ENCODE assay signal across 1 cellular context in the genomic region with DNA sequence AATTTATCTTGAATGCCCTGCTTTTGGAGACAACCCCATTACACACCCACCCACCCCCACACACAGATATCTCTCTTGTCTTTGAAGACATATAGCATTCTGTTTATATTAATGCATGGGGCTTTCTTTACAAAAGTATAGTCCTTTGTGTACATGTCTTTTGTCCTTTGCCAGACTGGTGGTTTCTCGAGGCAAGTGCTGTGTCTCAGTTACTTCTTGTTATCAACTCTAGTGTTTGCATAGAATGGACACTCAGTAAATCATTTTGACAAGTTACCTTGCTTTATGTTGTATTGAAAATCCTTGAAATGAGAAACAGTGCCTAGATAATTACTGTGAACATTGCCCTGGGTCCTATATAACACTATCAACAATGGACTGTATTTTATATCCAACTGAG.
A peak's percentile ranks its signal among the peaks of the same experiment; 100 is the strongest.
TF ChIP-seq lines count a peak whose summit lies in the region.

No MANE protein-coding gene starts in this region.

TF ChIP-seq in K562, 482 proteins besides CTCF, POLR2A, EP300 and RAD21 (continued from another document):
- TF ChIP-seq, protein P1, sequence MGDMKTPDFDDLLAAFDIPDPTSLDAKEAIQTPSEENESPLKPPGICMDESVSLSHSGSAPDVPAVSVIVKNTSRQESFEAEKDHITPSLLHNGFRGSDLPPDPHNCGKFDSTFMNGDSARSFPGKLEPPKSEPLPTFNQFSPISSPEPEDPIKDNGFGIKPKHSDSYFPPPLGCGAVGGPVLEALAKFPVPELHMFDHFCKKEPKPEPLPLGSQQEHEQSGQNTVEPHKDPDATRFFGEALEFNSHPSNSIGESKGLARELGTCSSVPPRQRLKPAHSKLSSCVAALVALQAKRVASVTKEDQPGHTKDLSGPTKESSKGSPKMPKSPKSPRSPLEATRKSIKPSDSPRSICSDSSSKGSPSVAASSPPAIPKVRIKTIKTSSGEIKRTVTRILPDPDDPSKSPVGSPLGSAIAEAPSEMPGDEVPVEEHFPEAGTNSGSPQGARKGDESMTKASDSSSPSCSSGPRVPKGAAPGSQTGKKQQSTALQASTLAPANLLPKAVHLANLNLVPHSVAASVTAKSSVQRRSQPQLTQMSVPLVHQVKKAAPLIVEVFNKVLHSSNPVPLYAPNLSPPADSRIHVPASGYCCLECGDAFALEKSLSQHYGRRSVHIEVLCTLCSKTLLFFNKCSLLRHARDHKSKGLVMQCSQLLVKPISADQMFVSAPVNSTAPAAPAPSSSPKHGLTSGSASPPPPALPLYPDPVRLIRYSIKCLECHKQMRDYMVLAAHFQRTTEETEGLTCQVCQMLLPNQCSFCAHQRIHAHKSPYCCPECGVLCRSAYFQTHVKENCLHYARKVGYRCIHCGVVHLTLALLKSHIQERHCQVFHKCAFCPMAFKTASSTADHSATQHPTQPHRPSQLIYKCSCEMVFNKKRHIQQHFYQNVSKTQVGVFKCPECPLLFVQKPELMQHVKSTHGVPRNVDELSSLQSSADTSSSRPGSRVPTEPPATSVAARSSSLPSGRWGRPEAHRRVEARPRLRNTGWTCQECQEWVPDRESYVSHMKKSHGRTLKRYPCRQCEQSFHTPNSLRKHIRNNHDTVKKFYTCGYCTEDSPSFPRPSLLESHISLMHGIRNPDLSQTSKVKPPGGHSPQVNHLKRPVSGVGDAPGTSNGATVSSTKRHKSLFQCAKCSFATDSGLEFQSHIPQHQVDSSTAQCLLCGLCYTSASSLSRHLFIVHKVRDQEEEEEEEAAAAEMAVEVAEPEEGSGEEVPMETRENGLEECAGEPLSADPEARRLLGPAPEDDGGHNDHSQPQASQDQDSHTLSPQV (IDR thresholded peaks at IDR 0.05) = no peak
- TF ChIP-seq, protein P2, sequence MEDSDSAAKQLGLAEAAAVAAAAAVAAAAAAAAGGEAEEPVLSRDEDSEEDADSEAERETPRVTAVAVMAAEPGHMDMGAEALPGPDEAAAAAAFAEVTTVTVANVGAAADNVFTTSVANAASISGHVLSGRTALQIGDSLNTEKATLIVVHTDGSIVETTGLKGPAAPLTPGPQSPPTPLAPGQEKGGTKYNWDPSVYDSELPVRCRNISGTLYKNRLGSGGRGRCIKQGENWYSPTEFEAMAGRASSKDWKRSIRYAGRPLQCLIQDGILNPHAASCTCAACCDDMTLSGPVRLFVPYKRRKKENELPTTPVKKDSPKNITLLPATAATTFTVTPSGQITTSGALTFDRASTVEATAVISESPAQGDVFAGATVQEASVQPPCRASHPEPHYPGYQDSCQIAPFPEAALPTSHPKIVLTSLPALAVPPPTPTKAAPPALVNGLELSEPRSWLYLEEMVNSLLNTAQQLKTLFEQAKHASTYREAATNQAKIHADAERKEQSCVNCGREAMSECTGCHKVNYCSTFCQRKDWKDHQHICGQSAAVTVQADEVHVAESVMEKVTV (CRISPR knock-in tag; IDR thresholded peaks at IDR 0.05) = no peak
- TF ChIP-seq SREBF2 (CRISPR knock-in tag; IDR thresholded peaks at IDR 0.05) (no peak), TRIM28 (IDR thresholded peaks at IDR 0.05) (no peak), CREB1 (IDR thresholded peaks at IDR 0.05) (no peak), CREB1 (CRISPR knock-in tag; IDR thresholded peaks at IDR 0.05) (no peak), RBM34 (IDR thresholded peaks at IDR 0.05; ENCODE audit: borderline replicate concordance, insufficient read depth, low read length) (no peak), EZH2 (IDR thresholded peaks at IDR 0.05; ENCODE audit: borderline replicate concordance, low read depth, low read length) (no peak), RHOXF2B (CRISPR knock-in tag; conservative IDR thresholded peaks at IDR 0.05) (no peak), ZNF197 (CRISPR knock-in tag; IDR thresholded peaks at IDR 0.05; ENCODE audit: low read depth) (no peak), TBP (optimal IDR thresholded peaks at IDR 0.05; ENCODE audit: low read depth, low read length) (no peak), ZNF184 (CRISPR knock-in tag; IDR thresholded peaks at IDR 0.05) (no peak), C11orf30 (IDR thresholded peaks at IDR 0.05; ENCODE audit: low read depth) (no peak), KDM4B (IDR thresholded peaks at IDR 0.05; ENCODE audit: borderline replicate concordance in 2 of 2, low read depth in 1 of 2) (no peak), SNIP1 (IDR thresholded peaks at IDR 0.05; ENCODE audit: low read depth) (no peak), HNRNPL (IDR thresholded peaks at IDR 0.05; ENCODE audit: low read depth, low read length) (no peak), LEF1 (IDR thresholded peaks at IDR 0.05) (peak; percentile 31; the same call in 1 of the 2 replicates), ZNF785 (CRISPR knock-in tag; IDR thresholded peaks at IDR 0.05) (no peak), CHD1 (IDR thresholded peaks at IDR 0.05; ENCODE audit: low read length) (no peak), FOXK2 (conservative IDR thresholded peaks at IDR 0.05 in 1 of 2, IDR thresholded peaks at IDR 0.05 in 1 of 2; ENCODE audit: low read depth in 2 of 2) (peak in 1 of 2 experiments; percentile 28; a peak in 1 of 4 replicates), NR3C1 (CRISPR knock-in tag; IDR thresholded peaks at IDR 0.05) (no peak), PHF8 (IDR thresholded peaks at IDR 0.05; ENCODE audit: borderline replicate concordance, low read length) (no peak), ZBTB8A (IDR thresholded peaks at IDR 0.05; ENCODE audit: partially characterized antibody) (no peak), NFATC3 (IDR thresholded peaks at IDR 0.05) (no peak), ZNF239 (CRISPR knock-in tag; IDR thresholded peaks at IDR 0.05) (no peak), PPARD (CRISPR knock-in tag; IDR thresholded peaks at IDR 0.05) (no peak), FOXJ3 (CRISPR knock-in tag; IDR thresholded peaks at IDR 0.05) (no peak), ZNF146 (CRISPR knock-in tag; IDR thresholded peaks at IDR 0.05; ENCODE audit: unreplicated experiment) (no peak), TCF3 (CRISPR knock-in tag; IDR thresholded peaks at IDR 0.05) (0 out of 2 replicates have a peak, but pooled peaks have one; percentile 18), DACH1 (IDR thresholded peaks at IDR 0.05; ENCODE audit: partially characterized antibody) (no peak), CAMTA2 (CRISPR knock-in tag; conservative IDR thresholded peaks at IDR 0.05) (no peak), ZNF778 (CRISPR knock-in tag; IDR thresholded peaks at IDR 0.05) (no peak), LARP7 (IDR thresholded peaks at IDR 0.05) (no peak), SAP30 (IDR thresholded peaks at IDR 0.05; ENCODE audit: borderline replicate concordance, insufficient read depth, low read depth, low read length, poor library complexity, severe bottlenecking) (no peak)
- TF ChIP-seq, protein P3, sequence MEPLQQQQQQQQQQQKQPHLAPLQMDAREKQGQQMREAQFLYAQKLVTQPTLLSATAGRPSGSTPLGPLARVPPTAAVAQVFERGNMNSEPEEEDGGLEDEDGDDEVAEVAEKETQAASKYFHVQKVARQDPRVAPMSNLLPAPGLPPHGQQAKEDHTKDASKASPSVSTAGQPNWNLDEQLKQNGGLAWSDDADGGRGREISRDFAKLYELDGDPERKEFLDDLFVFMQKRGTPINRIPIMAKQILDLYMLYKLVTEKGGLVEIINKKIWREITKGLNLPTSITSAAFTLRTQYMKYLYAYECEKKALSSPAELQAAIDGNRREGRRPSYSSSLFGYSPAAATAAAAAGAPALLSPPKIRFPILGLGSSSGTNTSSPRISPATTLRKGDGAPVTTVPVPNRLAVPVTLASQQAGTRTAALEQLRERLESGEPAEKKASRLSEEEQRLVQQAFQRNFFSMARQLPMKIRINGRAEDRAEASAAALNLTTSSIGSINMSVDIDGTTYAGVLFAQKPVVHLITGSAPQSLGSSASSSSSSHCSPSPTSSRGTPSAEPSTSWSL (CRISPR knock-in tag; IDR thresholded peaks at IDR 0.05; ENCODE audit: borderline replicate concordance) = no peak
- TF ChIP-seq, protein P4, sequence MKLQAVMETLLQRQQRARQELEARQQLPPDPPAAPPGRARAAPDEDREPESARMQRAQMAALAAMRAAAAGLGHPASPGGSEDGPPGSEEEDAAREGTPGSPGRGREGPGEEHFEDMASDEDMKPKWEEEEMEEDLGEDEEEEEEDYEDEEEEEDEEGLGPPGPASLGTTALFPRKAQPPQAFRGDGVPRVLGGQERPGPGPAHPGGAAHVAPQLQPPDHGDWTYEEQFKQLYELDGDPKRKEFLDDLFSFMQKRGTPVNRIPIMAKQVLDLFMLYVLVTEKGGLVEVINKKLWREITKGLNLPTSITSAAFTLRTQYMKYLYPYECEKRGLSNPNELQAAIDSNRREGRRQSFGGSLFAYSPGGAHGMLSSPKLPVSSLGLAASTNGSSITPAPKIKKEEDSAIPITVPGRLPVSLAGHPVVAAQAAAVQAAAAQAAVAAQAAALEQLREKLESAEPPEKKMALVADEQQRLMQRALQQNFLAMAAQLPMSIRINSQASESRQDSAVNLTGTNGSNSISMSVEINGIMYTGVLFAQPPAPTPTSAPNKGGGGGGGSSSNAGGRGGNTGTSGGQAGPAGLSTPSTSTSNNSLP (IDR thresholded peaks at IDR 0.05; ENCODE audit: borderline replicate concordance, low read depth, low read length) = 0 out of 2 replicates have a peak, but pooled peaks have one; percentile 17
- TF ChIP-seq, protein P5, sequence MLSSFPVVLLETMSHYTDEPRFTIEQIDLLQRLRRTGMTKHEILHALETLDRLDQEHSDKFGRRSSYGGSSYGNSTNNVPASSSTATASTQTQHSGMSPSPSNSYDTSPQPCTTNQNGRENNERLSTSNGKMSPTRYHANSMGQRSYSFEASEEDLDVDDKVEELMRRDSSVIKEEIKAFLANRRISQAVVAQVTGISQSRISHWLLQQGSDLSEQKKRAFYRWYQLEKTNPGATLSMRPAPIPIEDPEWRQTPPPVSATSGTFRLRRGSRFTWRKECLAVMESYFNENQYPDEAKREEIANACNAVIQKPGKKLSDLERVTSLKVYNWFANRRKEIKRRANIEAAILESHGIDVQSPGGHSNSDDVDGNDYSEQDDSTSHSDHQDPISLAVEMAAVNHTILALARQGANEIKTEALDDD (IDR thresholded peaks at IDR 0.05) = peak; percentile 56; the same call in 1 of the 2 replicates
- TF ChIP-seq, protein P6, sequence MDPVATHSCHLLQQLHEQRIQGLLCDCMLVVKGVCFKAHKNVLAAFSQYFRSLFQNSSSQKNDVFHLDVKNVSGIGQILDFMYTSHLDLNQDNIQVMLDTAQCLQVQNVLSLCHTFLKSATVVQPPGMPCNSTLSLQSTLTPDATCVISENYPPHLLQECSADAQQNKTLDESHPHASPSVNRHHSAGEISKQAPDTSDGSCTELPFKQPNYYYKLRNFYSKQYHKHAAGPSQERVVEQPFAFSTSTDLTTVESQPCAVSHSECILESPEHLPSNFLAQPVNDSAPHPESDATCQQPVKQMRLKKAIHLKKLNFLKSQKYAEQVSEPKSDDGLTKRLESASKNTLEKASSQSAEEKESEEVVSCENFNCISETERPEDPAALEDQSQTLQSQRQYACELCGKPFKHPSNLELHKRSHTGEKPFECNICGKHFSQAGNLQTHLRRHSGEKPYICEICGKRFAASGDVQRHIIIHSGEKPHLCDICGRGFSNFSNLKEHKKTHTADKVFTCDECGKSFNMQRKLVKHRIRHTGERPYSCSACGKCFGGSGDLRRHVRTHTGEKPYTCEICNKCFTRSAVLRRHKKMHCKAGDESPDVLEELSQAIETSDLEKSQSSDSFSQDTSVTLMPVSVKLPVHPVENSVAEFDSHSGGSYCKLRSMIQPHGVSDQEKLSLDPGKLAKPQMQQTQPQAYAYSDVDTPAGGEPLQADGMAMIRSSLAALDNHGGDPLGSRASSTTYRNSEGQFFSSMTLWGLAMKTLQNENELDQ (CRISPR knock-in tag; IDR thresholded peaks at IDR 0.05; ENCODE audit: borderline replicate concordance) = no peak
- TF ChIP-seq, protein P7, sequence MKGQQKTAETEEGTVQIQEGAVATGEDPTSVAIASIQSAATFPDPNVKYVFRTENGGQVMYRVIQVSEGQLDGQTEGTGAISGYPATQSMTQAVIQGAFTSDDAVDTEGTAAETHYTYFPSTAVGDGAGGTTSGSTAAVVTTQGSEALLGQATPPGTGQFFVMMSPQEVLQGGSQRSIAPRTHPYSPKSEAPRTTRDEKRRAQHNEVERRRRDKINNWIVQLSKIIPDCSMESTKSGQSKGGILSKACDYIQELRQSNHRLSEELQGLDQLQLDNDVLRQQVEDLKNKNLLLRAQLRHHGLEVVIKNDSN (CRISPR knock-in tag; IDR thresholded peaks at IDR 0.05) = no peak
